ENCODE assay signal across 23 cellular contexts in the genomic region with DNA sequence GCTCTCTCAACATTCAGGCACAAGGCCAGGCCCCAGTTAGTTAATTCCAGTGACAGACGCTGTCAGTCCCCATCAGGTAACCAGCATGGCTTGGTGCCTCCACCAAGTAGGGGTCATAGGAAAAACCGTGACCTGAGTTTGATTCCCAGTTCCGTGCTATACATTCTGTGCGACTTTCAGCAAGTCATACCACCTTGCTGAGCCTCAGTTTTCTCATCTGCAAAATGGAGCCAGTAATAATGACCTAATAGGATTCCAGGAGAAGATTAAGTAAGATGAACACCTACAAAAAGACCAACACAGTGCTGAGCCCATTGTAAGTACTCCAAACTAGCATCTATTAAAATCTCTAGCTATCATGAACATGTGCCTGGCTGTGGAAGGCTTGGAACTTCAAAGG. TPM values are rescaled to one million over a fixed set of nuclear protein-coding genes. Genes with fewer than 3 reads are reported as not detected.
DNase-seq lines count a peak whose midpoint lies in the region; ATAC-seq, FAIRE-seq and TF ChIP-seq lines count a peak whose summit lies in the region.
"Had no signal": no experiment of that assay in that cellular context is flagged by ENCODE, and none has a peak within 500 bp of the region (broad histone marks: within the 10 kb centered on the region; RNA-seq: fewer than 3 reads in every experiment).

No MANE protein-coding gene starts in this region.

- peaks cover 22% of the 10 kb centered on the region for H3F3A ChIP-seq in neural progenitor cell (ENCODE audit: low read depth)

- in situ Hi-C loops in K562 (cut with MboI): no loop called here

- H3K36me3 Mint-ChIP-seq in neural progenitor cell: no peaks in the 10 kb centered on the region
- no peaks in the 10 kb centered on the region for H3K36me3 Mint-ChIP-seq in endodermal cell (ENCODE audit: low read depth)
- H3K36me3 Mint-ChIP-seq: CD4-positive, CD25-positive, alpha-beta regulatory T cell; CD8-positive, alpha-beta memory T cell had no signal

- H3K27ac ChIP-seq in HUES64 (ENCODE audit: low read depth, low read length): peak overlapping the region; percentile 72; the same call in 1 of the 2 replicates
- H3K27ac ChIP-seq in K562 (ENCODE audit: extremely low read depth, low read depth, low read length): no peak overlapping the region
- H3K27ac ChIP-seq in neural progenitor cell: peak overlapping the region; percentile 47
- no peak overlapping the region for H3K27ac ChIP-seq in endodermal cell (ENCODE audit: low read depth, low read length)
- H3K27ac ChIP-seq: HL-60 had no signal

- H3K9me3 ChIP-seq in HUES64 (ENCODE audit: insufficient read depth, low read depth, low read length) (no peaks in the 10 kb centered on the region), K562 (replicated peaks; ENCODE audit: control insufficient read depth, insufficient read depth, low read depth, low read length) (no peaks in the 10 kb centered on the region), neural progenitor cell (ENCODE audit: low read depth) (no peaks in the 10 kb centered on the region), endodermal cell (ENCODE audit: control insufficient read depth, low read length) (no peaks in the 10 kb centered on the region)
- H3K9me3 ChIP-seq: BE2C had no signal

- 92% methylated on average over 4 of the region's 4 CpGs for WGBS in HUES64
- WGBS in K562 (ENCODE audit: insufficient coverage, low coverage, missing lambda C conversion rate): 13% methylated on average over 4 of the region's 4 CpGs
- WGBS in endodermal cell (ENCODE audit: insufficient coverage in 1 of 2, insufficient read length in 1 of 2), 2 experiments: 91 to 97% methylated on average over 4 of the region's 4 CpGs

- intact Hi-C loops in K562 (cut with micrococcal nuclease): no loop called here

- H3K4me3 Mint-ChIP-seq in neural progenitor cell: no peak overlapping the region
- no peak overlapping the region for H3K4me3 Mint-ChIP-seq in endodermal cell
- H3K4me3 Mint-ChIP-seq: CD4-positive, CD25-positive, alpha-beta regulatory T cell; CD8-positive, alpha-beta memory T cell had no signal

- H3K4me2 ChIP-seq in K562 (ENCODE audit: insufficient read depth, low read length): no peak overlapping the region
- H3K4me2 ChIP-seq in neural progenitor cell: no peak overlapping the region

- no peak overlapping the region for H3K9ac ChIP-seq in HUES64 (ENCODE audit: low read depth, low read length)
- no peak overlapping the region for H3K9ac ChIP-seq in K562 (ENCODE audit: insufficient read depth in 1 of 2, low read depth in 2 of 2, low read length in 2 of 2)
- H3K9ac ChIP-seq in neural progenitor cell: no peak overlapping the region
- H3K9ac ChIP-seq in endodermal cell (ENCODE audit: extremely low read depth, low read length, poor library complexity, severe bottlenecking): no peak overlapping the region

- H3K79me2 ChIP-seq in K562 (ENCODE audit: control insufficient read depth, insufficient read depth, low read length) (no peaks in the 10 kb centered on the region), neural progenitor cell (ENCODE audit: low read depth) (no peaks in the 10 kb centered on the region)

- no peak for ATAC-seq in K562
- no peak for ATAC-seq in HG03045 (IDR thresholded peaks at IDR 0.05; ENCODE audit: unreplicated experiment)
- ATAC-seq: GM12878 had no signal

- POLR2A ChIA-PET in K562 (lab: Yijun Ruan, JAX): interaction anchor here (0.6 kb wide), 1 partner anchor 24 kb away, joined by 3 read pairs; no protein-coding TSS in a partner anchor

- TF ChIP-seq POLR2A in K562 (conservative IDR thresholded peaks at IDR 0.05): no peak

- H3K4me3 ChIP-seq in HUES64 (ENCODE audit: low read length): no peak overlapping the region
- no peak overlapping the region for H3K4me3 ChIP-seq in K562
- no peak overlapping the region for H3K4me3 ChIP-seq in neural progenitor cell
- no peak overlapping the region for H3K4me3 ChIP-seq in endodermal cell (ENCODE audit: low read length)
- H3K4me3 ChIP-seq: GM12878 had no signal

- H4K20me1 ChIP-seq in K562 (replicated peaks; ENCODE audit: control insufficient read depth, insufficient read depth, low read length): no peaks in the 10 kb centered on the region
- no peaks in the 10 kb centered on the region for H4K20me1 ChIP-seq in neural progenitor cell (ENCODE audit: low read depth)

- H3K27ac Mint-ChIP-seq in neural progenitor cell: peak overlapping the region; percentile 47
- H3K27ac Mint-ChIP-seq in endodermal cell: no peak overlapping the region
- H3K27ac Mint-ChIP-seq: CD8-positive, alpha-beta memory T cell had no signal

- no peak for TF ChIP-seq EP300 in K562 (IDR thresholded peaks at IDR 0.05; ENCODE audit: low read length)

- H3K9me3 Mint-ChIP-seq in neural progenitor cell (peaks cover 2% of the 10 kb centered on the region), endodermal cell (no peaks in the 10 kb centered on the region)

- CTCF ChIA-PET in K562 (lab: Yijun Ruan, JAX; ENCODE audit: low intra/inter-chr PET ratio): no interaction called here

- no peak for FAIRE-seq in K562 (lab: Jason Lieb, UNC)
- FAIRE-seq: A204.1, GM12878, H54 had no signal

- H3K9me1 ChIP-seq in K562 (ENCODE audit: control insufficient read depth, insufficient read depth, low read length): no peaks in the 10 kb centered on the region

- TF ChIP-seq CTCF in K562 (IDR thresholded peaks at IDR 0.05 in 2 of 3, conservative IDR thresholded peaks at IDR 0.05 in 1 of 3; ENCODE audit: insufficient read depth in 2 of 3, low read depth in 1 of 3, low read length in 3 of 3) (no peak), neural progenitor cell (IDR thresholded peaks at IDR 0.05) (no peak), endodermal cell (conservative IDR thresholded peaks at IDR 0.05) (no peak)

- H3K36me3 ChIP-seq in HUES64 (ENCODE audit: insufficient read depth, low read length) (no peaks in the 10 kb centered on the region), K562 (ENCODE audit: control insufficient read depth, insufficient read depth, low read length) (no peaks in the 10 kb centered on the region), neural progenitor cell (no peaks in the 10 kb centered on the region), endodermal cell (ENCODE audit: control insufficient read depth, insufficient read depth, low read length) (no peaks in the 10 kb centered on the region)
- H3K36me3 ChIP-seq: BE2C had no signal

- peaks cover 44% of the 10 kb centered on the region for H3K4me1 Mint-ChIP-seq in neural progenitor cell
- H3K4me1 Mint-ChIP-seq in endodermal cell: peaks cover 15% of the 10 kb centered on the region
- H3K4me1 Mint-ChIP-seq: CD4-positive, CD25-positive, alpha-beta regulatory T cell; CD8-positive, alpha-beta memory T cell had no signal

- H3K4me1 ChIP-seq in HUES64 (ENCODE audit: insufficient read depth, low read length): peaks cover 18% of the 10 kb centered on the region
- H3K4me1 ChIP-seq in K562 (replicated peaks in 1 of 2; ENCODE audit: control insufficient read depth in 2 of 2, insufficient read depth in 2 of 2, low read length in 2 of 2): peaks cover 2 to 7% of the 10 kb centered on the region in 2 experiments; a peak in 3 of 5 replicates
- peaks cover 26% of the 10 kb centered on the region for H3K4me1 ChIP-seq in neural progenitor cell
- H3K4me1 ChIP-seq in endodermal cell (ENCODE audit: control insufficient read depth, insufficient read depth, low read length): no peaks in the 10 kb centered on the region

- DNase-seq in K562 (ENCODE audit: extremely low read depth in 1 of 4, low spot score in 3 of 4) (no peak), neural progenitor cell (ENCODE audit: low spot score) (no peak), endodermal cell (no peak), dermis blood vessel endothelial cell (no peak)
- DNase-seq: ACHN; BE2C; C1 segment of cervical spinal cord; CD4-positive, CD25-positive, alpha-beta regulatory T cell; CD8-positive, alpha-beta memory T cell; COR-L47; DMS 273 treated with DMSO at 0.1 percent for 48 hours; DMS53; DND-41; EL; HCEC 1CT had no signal

- H3K27me3 ChIP-seq in HUES64 (ENCODE audit: insufficient read depth, low read length): no peaks in the 10 kb centered on the region
- no peaks in the 10 kb centered on the region for H3K27me3 ChIP-seq in K562 (ENCODE audit: control insufficient read depth in 2 of 2, insufficient read depth in 2 of 2, low read length in 2 of 2)
- peaks cover 3% of the 10 kb centered on the region for H3K27me3 ChIP-seq in neural progenitor cell
- H3K27me3 ChIP-seq in endodermal cell (ENCODE audit: control insufficient read depth, insufficient read depth, low read length, poor library complexity, severe bottlenecking): no peaks in the 10 kb centered on the region
- H3K27me3 ChIP-seq: BE2C had no signal

- H3K27me3 Mint-ChIP-seq in neural progenitor cell (ENCODE audit: insufficient read depth, low read depth) (peaks cover 11% of the 10 kb centered on the region), endodermal cell (ENCODE audit: insufficient read depth) (peaks cover 2% of the 10 kb centered on the region)
- H3K27me3 Mint-ChIP-seq: CD4-positive, CD25-positive, alpha-beta regulatory T cell had no signal

- no peak overlapping the region for H2AFZ ChIP-seq in K562 (ENCODE audit: low read depth, low read length)
- H2AFZ ChIP-seq in neural progenitor cell (replicated peaks): no peak overlapping the region

- no TSS peak for BruUV-seq in K562 (replicated peaks; lab: Mats Ljungman, UMichigan)

- no peak for TF ChIP-seq RAD21 in K562 (CRISPR knock-in tag; conservative IDR thresholded peaks at IDR 0.05 in 1 of 2, IDR thresholded peaks at IDR 0.05 in 1 of 2)

RNA-seq across cellular contexts. Expression of a gene that starts 24.8 kb away (rescaled TPM):
- polyA plus RNA-seq in HUES64 (2013, experiment 1 of 2): 3.8 TPM
- polyA plus RNA-seq in HUES64 (2013, experiment 2 of 2): 3.6 TPM
- not detected in 2 replicates for total RNA-seq in K562 (2011; cell fraction: chromatin; rRNA removed; ENCODE audit: low replicate concordance)
- not detected in 2 replicates for total RNA-seq in K562 (2011; cell fraction: nucleolus; rRNA removed)
- not detected in 2 replicates for total RNA-seq in K562 (2011; cell fraction: nucleoplasm; rRNA removed)
- total RNA-seq in K562 (2014; rRNA removed) (not detected in 2 replicates), K562 (2014; rRNA removed; fragmentation: Illumina TruSeq; extraction: Trizol) (not detected in 2 replicates), K562 (2015; rRNA removed; fragmentation: Illumina TruSeq; extraction: Trizol) (not detected in 2 replicates), K562 (2021) (not detected in 2 replicates), neural progenitor cell (ENCODE audit: low replicate concordance) (1.4 and 2.2 TPM in 2 replicates), endodermal cell (under 1 TPM in 1 of 2 donors, not detected in 1; 0.04 TPM), dermis blood vessel endothelial cell (0.05 and 0.34 TPM in 2 replicates)
- polyA plus RNA-seq in K562 (2011; rRNA removed) (not detected in 2 replicates), K562 (2014; fragmentation: Illumina TruSeq; extraction: Trizol) (not detected in 2 replicates), K562 (2014; fragmentation: Nextera tagmentation; extraction: Ambion mirVana) (not detected), K562 (2014; rRNA removed) (not detected in 2 replicates)
- polyA plus RNA-seq in K562 (2011; cell fraction: cytosol; rRNA removed): not detected in 2 replicates
- polyA plus RNA-seq in K562 (2011; cell fraction: nucleus; rRNA removed): not detected in 2 replicates
- polyA plus RNA-seq in K562 (2012): not detected in 2 replicates
- not detected in 2 replicates for polyA minus RNA-seq in K562 (2011; rRNA and poly(A)+ RNA removed)
- polyA minus RNA-seq in K562 (2011; cell fraction: cytosol; rRNA and poly(A)+ RNA removed): not detected in 2 replicates
- not detected in 2 replicates for polyA minus RNA-seq in K562 (2011; cell fraction: nucleus; rRNA and poly(A)+ RNA removed)
- polyA plus RNA-seq in endodermal cell (2013, experiment 1 of 2): 8.9 TPM
- 8.4 TPM for polyA plus RNA-seq in endodermal cell (2013, experiment 2 of 2)
- total RNA-seq: CD4-positive, CD25-positive, alpha-beta regulatory T cell; CD8-positive, alpha-beta memory T cell; G401; GM12878; HT1080 had no signal
- polyA plus RNA-seq: CD4-positive, CD25-positive, alpha-beta regulatory T cell; CD8-positive, alpha-beta memory T cell had no signal

Comparison
In these comparisons a context has a peak if more than half of its experiments do, and no peak if none do; other contexts are left out.
1. H3K27ac ChIP-seq: peak in HUES64 (single experiment) and neural progenitor cell (single experiment); none in K562 (single experiment) and endodermal cell (single experiment).